In the genomic region with DNA sequence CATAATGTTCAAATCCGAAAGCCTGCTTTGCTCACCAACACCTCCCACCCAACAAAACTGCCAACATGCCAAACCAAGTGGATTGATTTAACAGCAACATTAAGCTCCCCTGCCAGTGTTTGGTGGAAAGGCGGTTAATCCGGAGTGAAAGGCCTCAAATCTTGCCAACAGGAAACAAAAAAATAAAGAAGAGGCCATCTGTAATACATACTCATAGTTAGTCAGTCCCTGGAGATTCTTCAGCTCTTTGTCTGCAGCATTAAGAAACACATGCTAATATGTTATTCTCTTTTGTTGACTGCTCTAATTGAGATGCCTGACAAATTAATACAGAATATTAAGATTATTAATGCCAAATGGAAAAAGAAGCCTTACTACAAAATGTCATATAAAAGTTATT, we compare ENCODE assay signal across 31 cellular contexts.
DNase-seq lines count a peak whose midpoint lies in the region; ATAC-seq and TF ChIP-seq lines count a peak whose summit lies in the region.
"Had no signal": no experiment of that assay in that cellular context is flagged by ENCODE, and none has a peak within 500 bp of the region (broad histone marks: within the 10 kb centered on the region; RNA-seq: fewer than 3 reads in every experiment).

No MANE protein-coding gene starts in this region.

- intact Hi-C loops in sciatic nerve (cut with DNase I): no loop called here

- no peak for TF ChIP-seq CTCF in cardiac fibroblast (IDR thresholded peaks at IDR 0.05; ENCODE audit: low read depth, low read length)

- ATAC-seq in HG03342 (IDR thresholded peaks at IDR 0.05; ENCODE audit: unreplicated experiment): no peak
- no peak for ATAC-seq in sciatic nerve
- ATAC-seq: body of pancreas; gastrocnemius medialis; GM12878; K562; lower lobe of right lung; naive thymus-derived CD8-positive, alpha-beta T cell; PC-3; Right ventricle myocardium inferior; stimulated activated naive B cell treated with anti-CD40 and anti-IgM and Interleukin-4, amounts not matched to agents 10 μg/mL and 1 μg/mL and 100 μg/mL, for 72 hours had no signal

- peak; percentile 13 for DNase-seq in NCI-H1105 treated with DMSO at 0.1 percent for 48 hours (lab: John Stamatoyannopoulos, UW)
- no peak for DNase-seq in NCI-H1105 (lab: John Stamatoyannopoulos, UW)
- DNase-seq in NCI-H446 (lab: John Stamatoyannopoulos, UW): peak; percentile 69 to 88
- peak; percentile 1 to 79 for DNase-seq in cardiac fibroblast (ENCODE audit: low read depth in 2 of 2)
- peak; percentile 25 for DNase-seq in stromal cell of bone marrow (ENCODE audit: low read depth)
- no peak for DNase-seq in amniotic stem cell (lab: John Stamatoyannopoulos, UW)
- no peak for DNase-seq in sciatic nerve (ENCODE audit: low spot score)
- DNase-seq: activated CD4-positive, alpha-beta memory T cell treated with anti-CD3 and anti-CD28 coated beads, Interleukin-2, amount 10 ng/mL, durations not matched to agents 7 days and 5 days; activated CD4-positive, alpha-beta T cell treated with anti-CD3 and anti-CD28 coated beads for 1 hour; activated CD8-positive, alpha-beta memory T cell treated with anti-CD3 and anti-CD28 coated beads, Interleukin-2, amount 50 U/mL, for 4 hours; activated naive CD4-positive, alpha-beta T cell; body of pancreas; CD4-positive, alpha-beta memory T cell; cerebellar nuclear complex; esophagus squamous epithelium; gastrocnemius medialis; hippocampal formation; lower lobe of right lung; naive thymus-derived CD8-positive, alpha-beta T cell; NCI-H1436; NK-92 treated with Interleukin-12 subunit alpha and Interleukin-12 subunit beta, amount 100 ng/mL, for 24 hours; nucleus accumbens; PC-3; stimulated activated naive B cell treated with anti-CD40 and anti-IgM and Interleukin-4, amounts not matched to agents 10 μg/mL and 1 μg/mL and 100 μg/mL, for 72 hours; T-helper 2 cell; upper lobe of left lung had no signal

- no peak overlapping the region for H3K4me3 ChIP-seq in cardiac fibroblast (replicated peaks in 1 of 2; ENCODE audit: low read depth in 2 of 2, low read length in 2 of 2)
- H3K4me3 ChIP-seq: body of pancreas, esophagus squamous epithelium, gastrocnemius medialis, GM12878, K562, lower lobe of right lung, suprapubic skin, upper lobe of left lung had no signal

Comparison
In these comparisons a context has a peak if more than half of its experiments do, and no peak if none do; other contexts are left out.
1. DNase-seq: peak in NCI-H1105 treated with DMSO at 0.1 percent for 48 hours (single experiment), NCI-H446 (2 of 2), cardiac fibroblast (2 of 2) and stromal cell of bone marrow (single experiment); none in NCI-H1105 (single experiment), amniotic stem cell (single experiment) and sciatic nerve (single experiment).